1 cellular context compared by ENCODE assay signal in genomic region chr11:371051-371450, GRCh38.
TF ChIP-seq lines count a peak whose summit lies in the region.

No MANE protein-coding gene starts in this region.

TF ChIP-seq in WTC11, 78 proteins besides CTCF, POLR2A, EP300 and RAD21 (continued from another document):
- TF ChIP-seq AFF4 (CRISPR knock-in tag; IDR thresholded peaks at IDR 0.05; ENCODE audit: borderline replicate concordance) (no peak), SMAD4 (CRISPR knock-in tag; IDR thresholded peaks at IDR 0.05) (no peak), ETV6 (CRISPR knock-in tag; IDR thresholded peaks at IDR 0.05) (no peak)
TF ChIP-seq in WTC11: peak in this region for 0.
